1 cellular context compared by ENCODE assay signal in the genomic region with DNA sequence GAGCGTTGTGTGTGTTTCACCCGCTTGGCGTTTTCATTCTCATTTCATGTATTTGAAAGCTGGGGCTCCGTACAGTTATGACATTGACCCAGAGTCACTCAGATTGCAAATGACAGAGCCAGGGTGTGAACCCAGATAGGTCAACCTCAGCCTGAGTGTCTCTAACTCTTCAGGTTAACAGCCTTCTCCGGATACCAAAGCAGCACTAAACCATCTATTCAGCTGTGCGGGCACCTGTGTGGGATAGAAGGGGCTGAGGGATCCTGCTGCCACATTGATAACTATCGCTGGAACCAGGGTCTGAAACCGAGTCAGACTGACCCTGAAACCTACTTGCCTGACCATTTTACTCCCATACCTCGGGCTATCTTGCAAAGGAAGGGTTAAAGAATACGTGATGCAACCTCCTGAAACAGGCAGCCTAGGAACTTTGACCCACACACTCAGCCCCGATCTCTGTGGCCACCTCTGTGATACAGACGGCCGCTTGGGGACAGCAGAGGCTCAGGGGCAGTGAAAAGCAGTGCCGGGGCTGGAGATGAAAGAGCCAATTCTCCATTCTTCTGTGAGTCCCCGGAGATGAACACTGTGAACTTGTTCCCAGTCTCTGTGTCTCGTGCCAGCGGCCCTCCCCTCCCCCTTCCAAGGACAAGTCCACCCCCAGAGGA.
TF ChIP-seq lines count a peak whose summit lies in the region.

No MANE protein-coding gene starts in this region.

TF ChIP-seq in HepG2, 621 proteins besides CTCF, POLR2A, EP300 and RAD21 (continued from another document and continues in another):
- TF ChIP-seq, protein P1, sequence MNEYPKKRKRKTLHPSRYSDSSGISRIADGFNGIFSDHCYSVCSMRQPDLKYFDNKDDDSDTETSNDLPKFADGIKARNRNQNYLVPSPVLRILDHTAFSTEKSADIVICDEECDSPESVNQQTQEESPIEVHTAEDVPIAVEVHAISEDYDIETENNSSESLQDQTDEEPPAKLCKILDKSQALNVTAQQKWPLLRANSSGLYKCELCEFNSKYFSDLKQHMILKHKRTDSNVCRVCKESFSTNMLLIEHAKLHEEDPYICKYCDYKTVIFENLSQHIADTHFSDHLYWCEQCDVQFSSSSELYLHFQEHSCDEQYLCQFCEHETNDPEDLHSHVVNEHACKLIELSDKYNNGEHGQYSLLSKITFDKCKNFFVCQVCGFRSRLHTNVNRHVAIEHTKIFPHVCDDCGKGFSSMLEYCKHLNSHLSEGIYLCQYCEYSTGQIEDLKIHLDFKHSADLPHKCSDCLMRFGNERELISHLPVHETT (CRISPR knock-in tag; conservative IDR thresholded peaks at IDR 0.05) = peak; percentile 63; the same call in 1 of the 2 replicates
- TF ChIP-seq KAT2B (IDR thresholded peaks at IDR 0.05; ENCODE audit: borderline replicate concordance, low read depth, low read length) (no peak), SSRP1 (CRISPR knock-in tag; IDR thresholded peaks at IDR 0.05) (no peak; the same call in 1 of the 2 replicates), HNRNPLL (IDR thresholded peaks at IDR 0.05; ENCODE audit: low read depth, low read length, poor library complexity, severe bottlenecking) (no peak), ARNT2 (CRISPR knock-in tag; IDR thresholded peaks at IDR 0.05; ENCODE audit: low read depth) (peak; percentile 84), TMF1 (CRISPR knock-in tag; IDR thresholded peaks at IDR 0.05; ENCODE audit: low read depth) (no peak), FIP1L1 (IDR thresholded peaks at IDR 0.05; ENCODE audit: borderline replicate concordance, insufficient read depth, low read depth, low read length) (no peak), MAF1 (CRISPR knock-in tag; IDR thresholded peaks at IDR 0.05; ENCODE audit: borderline replicate concordance) (no peak), ZFP37 (CRISPR knock-in tag; IDR thresholded peaks at IDR 0.05; ENCODE audit: borderline replicate concordance) (no peak), KDM3A (CRISPR knock-in tag; IDR thresholded peaks at IDR 0.05; ENCODE audit: low read depth) (peak; percentile 99), REL (CRISPR knock-in tag; conservative IDR thresholded peaks at IDR 0.05) (no peak), SP2 (CRISPR knock-in tag; IDR thresholded peaks at IDR 0.05) (no peak), GPN1 (CRISPR knock-in tag; IDR thresholded peaks at IDR 0.05; ENCODE audit: borderline replicate concordance) (no peak), FOXA1 (IDR thresholded peaks at IDR 0.05) (no peak), FOXA1 (CRISPR knock-in tag; IDR thresholded peaks at IDR 0.05) (peak; percentile 46), ZFP36L2 (CRISPR knock-in tag; IDR thresholded peaks at IDR 0.05) (no peak), POGZ (CRISPR knock-in tag; IDR thresholded peaks at IDR 0.05) (peak; percentile 85), HNRNPK (IDR thresholded peaks at IDR 0.05; ENCODE audit: low read depth, low read length, poor library complexity, severe bottlenecking) (no peak), FOXK1 (CRISPR knock-in tag; IDR thresholded peaks at IDR 0.05; ENCODE audit: borderline replicate concordance, low read depth) (peak; percentile 68; the same call in 1 of the 2 replicates), KAT7 (CRISPR knock-in tag; IDR thresholded peaks at IDR 0.05; ENCODE audit: borderline replicate concordance) (peak; percentile 87), ATF7 (IDR thresholded peaks at IDR 0.05) (peak; percentile 52; the same call in 1 of the 2 replicates), ATF7 (CRISPR knock-in tag; IDR thresholded peaks at IDR 0.05) (peak; percentile 92), MYNN (CRISPR knock-in tag; IDR thresholded peaks at IDR 0.05; ENCODE audit: low read depth) (peak; percentile 76; the same call in 1 of the 2 replicates), ZNF205 (CRISPR knock-in tag; IDR thresholded peaks at IDR 0.05) (peak; percentile 85; the same call in 1 of the 2 replicates), GABPB1 (CRISPR knock-in tag; IDR thresholded peaks at IDR 0.05) (peak; percentile 57; the same call in 1 of the 2 replicates), MXI1 (IDR thresholded peaks at IDR 0.05; ENCODE audit: borderline replicate concordance, low read depth, low read length) (peak; percentile 46; the same call in 1 of the 3 replicates), ZNF549 (CRISPR knock-in tag; IDR thresholded peaks at IDR 0.05) (no peak), ARNT (IDR thresholded peaks at IDR 0.05) (no peak), HHEX (CRISPR knock-in tag; IDR thresholded peaks at IDR 0.05) (peak; percentile 31; the same call in 1 of the 2 replicates), ZNF101 (CRISPR knock-in tag; IDR thresholded peaks at IDR 0.05; ENCODE audit: borderline replicate concordance, low read depth) (no peak), ATF4 (CRISPR knock-in tag; IDR thresholded peaks at IDR 0.05) (peak; percentile 99 to 100), ZNF207 (IDR thresholded peaks at IDR 0.05; ENCODE audit: borderline replicate concordance) (no peak), STAG1 (CRISPR knock-in tag; IDR thresholded peaks at IDR 0.05) (peak; percentile 100), HMG20A (CRISPR knock-in tag; IDR thresholded peaks at IDR 0.05; ENCODE audit: borderline replicate concordance) (peak; percentile 80; the same call in 1 of the 2 replicates), FLYWCH1 (CRISPR knock-in tag; IDR thresholded peaks at IDR 0.05) (no peak), ZNF879 (CRISPR knock-in tag; IDR thresholded peaks at IDR 0.05) (no peak), ZNF883 (CRISPR knock-in tag; IDR thresholded peaks at IDR 0.05; ENCODE audit: not compliant biosample characterization) (no peak), NRL (CRISPR knock-in tag; IDR thresholded peaks at IDR 0.05; ENCODE audit: borderline replicate concordance) (no peak), ZNF598 (CRISPR knock-in tag; IDR thresholded peaks at IDR 0.05; ENCODE audit: borderline replicate concordance) (peak; percentile 26; the same call in 1 of the 2 replicates), ZNF607 (CRISPR knock-in tag; IDR thresholded peaks at IDR 0.05; ENCODE audit: borderline replicate concordance) (peak; percentile 19; the same call in 1 of the 2 replicates), ZNF253 (CRISPR knock-in tag; IDR thresholded peaks at IDR 0.05; ENCODE audit: borderline replicate concordance) (no peak), ZBTB1 (CRISPR knock-in tag; IDR thresholded peaks at IDR 0.05; ENCODE audit: borderline replicate concordance) (no peak), CEBPB (IDR thresholded peaks at IDR 0.05; ENCODE audit: borderline replicate concordance, low read depth, low read length) (peak; percentile 99), ZNF674 (CRISPR knock-in tag; IDR thresholded peaks at IDR 0.05; ENCODE audit: low read depth) (no peak), ZNF766 (CRISPR knock-in tag; IDR thresholded peaks at IDR 0.05; ENCODE audit: borderline replicate concordance) (0 out of 2 replicates have a peak, but pooled peaks have one; percentile 42), KDM4B (CRISPR knock-in tag; IDR thresholded peaks at IDR 0.05) (peak; percentile 95; the same call in 1 of the 2 replicates), XRCC5 (optimal IDR thresholded peaks at IDR 0.05; ENCODE audit: low read length) (peak; percentile 99), MXD3 (CRISPR knock-in tag; IDR thresholded peaks at IDR 0.05) (no peak), ZNF576 (CRISPR knock-in tag; IDR thresholded peaks at IDR 0.05) (no peak)
- TF ChIP-seq, protein P2, sequence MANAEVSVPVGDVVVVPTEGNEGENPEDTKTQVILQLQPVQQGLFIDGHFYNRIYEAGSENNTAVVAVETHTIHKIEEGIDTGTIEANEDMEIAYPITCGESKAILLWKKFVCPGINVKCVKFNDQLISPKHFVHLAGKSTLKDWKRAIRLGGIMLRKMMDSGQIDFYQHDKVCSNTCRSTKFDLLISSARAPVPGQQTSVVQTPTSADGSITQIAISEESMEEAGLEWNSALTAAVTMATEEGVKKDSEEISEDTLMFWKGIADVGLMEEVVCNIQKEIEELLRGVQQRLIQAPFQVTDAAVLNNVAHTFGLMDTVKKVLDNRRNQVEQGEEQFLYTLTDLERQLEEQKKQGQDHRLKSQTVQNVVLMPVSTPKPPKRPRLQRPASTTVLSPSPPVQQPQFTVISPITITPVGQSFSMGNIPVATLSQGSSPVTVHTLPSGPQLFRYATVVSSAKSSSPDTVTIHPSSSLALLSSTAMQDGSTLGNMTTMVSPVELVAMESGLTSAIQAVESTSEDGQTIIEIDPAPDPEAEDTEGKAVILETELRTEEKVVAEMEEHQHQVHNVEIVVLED (CRISPR knock-in tag; IDR thresholded peaks at IDR 0.05; ENCODE audit: borderline replicate concordance) = no peak; the same call in 1 of the 2 replicates
- TF ChIP-seq, protein P3, sequence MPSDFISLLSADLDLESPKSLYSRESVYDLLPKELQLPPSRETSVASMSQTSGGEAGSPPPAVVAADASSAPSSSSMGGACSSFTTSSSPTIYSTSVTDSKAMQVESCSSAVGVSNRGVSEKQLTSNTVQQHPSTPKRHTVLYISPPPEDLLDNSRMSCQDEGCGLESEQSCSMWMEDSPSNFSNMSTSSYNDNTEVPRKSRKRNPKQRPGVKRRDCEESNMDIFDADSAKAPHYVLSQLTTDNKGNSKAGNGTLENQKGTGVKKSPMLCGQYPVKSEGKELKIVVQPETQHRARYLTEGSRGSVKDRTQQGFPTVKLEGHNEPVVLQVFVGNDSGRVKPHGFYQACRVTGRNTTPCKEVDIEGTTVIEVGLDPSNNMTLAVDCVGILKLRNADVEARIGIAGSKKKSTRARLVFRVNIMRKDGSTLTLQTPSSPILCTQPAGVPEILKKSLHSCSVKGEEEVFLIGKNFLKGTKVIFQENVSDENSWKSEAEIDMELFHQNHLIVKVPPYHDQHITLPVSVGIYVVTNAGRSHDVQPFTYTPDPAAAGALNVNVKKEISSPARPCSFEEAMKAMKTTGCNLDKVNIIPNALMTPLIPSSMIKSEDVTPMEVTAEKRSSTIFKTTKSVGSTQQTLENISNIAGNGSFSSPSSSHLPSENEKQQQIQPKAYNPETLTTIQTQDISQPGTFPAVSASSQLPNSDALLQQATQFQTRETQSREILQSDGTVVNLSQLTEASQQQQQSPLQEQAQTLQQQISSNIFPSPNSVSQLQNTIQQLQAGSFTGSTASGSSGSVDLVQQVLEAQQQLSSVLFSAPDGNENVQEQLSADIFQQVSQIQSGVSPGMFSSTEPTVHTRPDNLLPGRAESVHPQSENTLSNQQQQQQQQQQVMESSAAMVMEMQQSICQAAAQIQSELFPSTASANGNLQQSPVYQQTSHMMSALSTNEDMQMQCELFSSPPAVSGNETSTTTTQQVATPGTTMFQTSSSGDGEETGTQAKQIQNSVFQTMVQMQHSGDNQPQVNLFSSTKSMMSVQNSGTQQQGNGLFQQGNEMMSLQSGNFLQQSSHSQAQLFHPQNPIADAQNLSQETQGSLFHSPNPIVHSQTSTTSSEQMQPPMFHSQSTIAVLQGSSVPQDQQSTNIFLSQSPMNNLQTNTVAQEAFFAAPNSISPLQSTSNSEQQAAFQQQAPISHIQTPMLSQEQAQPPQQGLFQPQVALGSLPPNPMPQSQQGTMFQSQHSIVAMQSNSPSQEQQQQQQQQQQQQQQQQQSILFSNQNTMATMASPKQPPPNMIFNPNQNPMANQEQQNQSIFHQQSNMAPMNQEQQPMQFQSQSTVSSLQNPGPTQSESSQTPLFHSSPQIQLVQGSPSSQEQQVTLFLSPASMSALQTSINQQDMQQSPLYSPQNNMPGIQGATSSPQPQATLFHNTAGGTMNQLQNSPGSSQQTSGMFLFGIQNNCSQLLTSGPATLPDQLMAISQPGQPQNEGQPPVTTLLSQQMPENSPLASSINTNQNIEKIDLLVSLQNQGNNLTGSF (CRISPR knock-in tag; IDR thresholded peaks at IDR 0.05) = peak; percentile 48; the same call in 1 of the 2 replicates
- TF ChIP-seq, protein P4, sequence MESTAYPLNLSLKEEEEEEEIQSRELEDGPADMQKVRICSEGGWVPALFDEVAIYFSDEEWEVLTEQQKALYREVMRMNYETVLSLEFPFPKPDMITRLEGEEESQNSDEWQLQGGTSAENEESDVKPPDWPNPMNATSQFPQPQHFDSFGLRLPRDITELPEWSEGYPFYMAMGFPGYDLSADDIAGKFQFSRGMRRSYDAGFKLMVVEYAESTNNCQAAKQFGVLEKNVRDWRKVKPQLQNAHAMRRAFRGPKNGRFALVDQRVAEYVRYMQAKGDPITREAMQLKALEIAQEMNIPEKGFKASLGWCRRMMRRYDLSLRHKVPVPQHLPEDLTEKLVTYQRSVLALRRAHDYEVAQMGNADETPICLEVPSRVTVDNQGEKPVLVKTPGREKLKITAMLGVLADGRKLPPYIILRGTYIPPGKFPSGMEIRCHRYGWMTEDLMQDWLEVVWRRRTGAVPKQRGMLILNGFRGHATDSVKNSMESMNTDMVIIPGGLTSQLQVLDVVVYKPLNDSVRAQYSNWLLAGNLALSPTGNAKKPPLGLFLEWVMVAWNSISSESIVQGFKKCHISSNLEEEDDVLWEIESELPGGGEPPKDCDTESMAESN (CRISPR knock-in tag; conservative IDR thresholded peaks at IDR 0.05) = peak; percentile 97
- TF ChIP-seq, protein P5, sequence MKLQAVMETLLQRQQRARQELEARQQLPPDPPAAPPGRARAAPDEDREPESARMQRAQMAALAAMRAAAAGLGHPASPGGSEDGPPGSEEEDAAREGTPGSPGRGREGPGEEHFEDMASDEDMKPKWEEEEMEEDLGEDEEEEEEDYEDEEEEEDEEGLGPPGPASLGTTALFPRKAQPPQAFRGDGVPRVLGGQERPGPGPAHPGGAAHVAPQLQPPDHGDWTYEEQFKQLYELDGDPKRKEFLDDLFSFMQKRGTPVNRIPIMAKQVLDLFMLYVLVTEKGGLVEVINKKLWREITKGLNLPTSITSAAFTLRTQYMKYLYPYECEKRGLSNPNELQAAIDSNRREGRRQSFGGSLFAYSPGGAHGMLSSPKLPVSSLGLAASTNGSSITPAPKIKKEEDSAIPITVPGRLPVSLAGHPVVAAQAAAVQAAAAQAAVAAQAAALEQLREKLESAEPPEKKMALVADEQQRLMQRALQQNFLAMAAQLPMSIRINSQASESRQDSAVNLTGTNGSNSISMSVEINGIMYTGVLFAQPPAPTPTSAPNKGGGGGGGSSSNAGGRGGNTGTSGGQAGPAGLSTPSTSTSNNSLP (IDR thresholded peaks at IDR 0.05; ENCODE audit: low read depth, low read length) = peak; percentile 69
- TF ChIP-seq, protein P6, sequence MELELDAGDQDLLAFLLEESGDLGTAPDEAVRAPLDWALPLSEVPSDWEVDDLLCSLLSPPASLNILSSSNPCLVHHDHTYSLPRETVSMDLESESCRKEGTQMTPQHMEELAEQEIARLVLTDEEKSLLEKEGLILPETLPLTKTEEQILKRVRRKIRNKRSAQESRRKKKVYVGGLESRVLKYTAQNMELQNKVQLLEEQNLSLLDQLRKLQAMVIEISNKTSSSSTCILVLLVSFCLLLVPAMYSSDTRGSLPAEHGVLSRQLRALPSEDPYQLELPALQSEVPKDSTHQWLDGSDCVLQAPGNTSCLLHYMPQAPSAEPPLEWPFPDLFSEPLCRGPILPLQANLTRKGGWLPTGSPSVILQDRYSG (CRISPR knock-in tag; IDR thresholded peaks at IDR 0.05) = no peak
